Comparison of ENCODE assay signal across 18 cellular contexts in genomic region chr1:2783069-2783434, GRCh38. TPM values are rescaled to one million over a fixed set of nuclear protein-coding genes. Genes with fewer than 3 reads are reported as not detected.
A peak's percentile ranks its signal among the peaks of the same experiment; 100 is the strongest.
DNase-seq lines count a peak whose midpoint lies in the region; ATAC-seq and TF ChIP-seq lines count a peak whose summit lies in the region.
"Had no signal": no experiment of that assay in that cellular context is flagged by ENCODE, and none has a peak within 500 bp of the region (broad histone marks: within the 10 kb centered on the region; RNA-seq: fewer than 3 reads in every experiment).

No MANE protein-coding gene starts in this region.

- H2AK5ac ChIP-seq in neuronal stem cell (ENCODE audit: low read depth, low read length): no peak overlapping the region

- no peak overlapping the region for H3K9ac ChIP-seq in neuronal stem cell (ENCODE audit: low read depth, low read length, poor library complexity)

- TF ChIP-seq EP300 in upper lobe of left lung (IDR thresholded peaks at IDR 0.05): no peak

- H2BK5ac ChIP-seq in neuronal stem cell (ENCODE audit: low read length): no peak overlapping the region

- H2BK12ac ChIP-seq in neuronal stem cell (ENCODE audit: low read length): no peak overlapping the region

- H2AFZ ChIP-seq in neuronal stem cell (ENCODE audit: low read length): no peak overlapping the region

- no peak overlapping the region for H2BK120ac ChIP-seq in neuronal stem cell (ENCODE audit: low read depth, low read length)

- no peak for TF ChIP-seq POLR2A in Peyer's patch (IDR thresholded peaks at IDR 0.05)
- TF ChIP-seq POLR2A in upper lobe of left lung (IDR thresholded peaks at IDR 0.05): no peak

- no peak overlapping the region for H4K8ac ChIP-seq in neuronal stem cell (ENCODE audit: low read depth, low read length)

- no peak overlapping the region for H2BK15ac ChIP-seq in neuronal stem cell (ENCODE audit: low read length)

- peak; percentile 28 for DNase-seq in activated effector memory CD4-positive, alpha-beta T cell treated with anti-CD3 and anti-CD28 coated beads, Interleukin-2, amount 50 U/mL, for 16 hours
- no peak for DNase-seq in activated effector memory CD4-positive, alpha-beta T cell treated with Interleukin-2 at 50 U/mL for 16 hours
- DNase-seq in Peyer's patch: peak in 2 of 3 donors; percentile 9 to 18
- no peak for DNase-seq in neuronal stem cell (ENCODE audit: low spot score)
- DNase-seq in upper lobe of left lung: peak; percentile 1 to 14
- DNase-seq in amniotic stem cell (lab: John Stamatoyannopoulos, UW): no peak
- DNase-seq: DMS53, GDM1, NCI-H1417, NCI-H1694 treated with DMSO at 0.1 percent for 48 hours, NCI-H2081 treated with DMSO at 0.1 percent for 48 hours, NCI-H2171 treated with DMSO at 0.1 percent for 48 hours, NCI-H526, OCI-M1 had no signal

- peaks cover 3% of the 10 kb centered on the region for H3K79me1 ChIP-seq in neuronal stem cell (ENCODE audit: low read depth, low read length)

- WGBS in neuronal stem cell (ENCODE audit: extremely low coverage in 2 of 2, insufficient read length in 2 of 2, insufficient replicate concordance in 1 of 2), 2 donors: no CpG with 5 or more reads among the region's 5 CpGs
- whole genome bisulfite sequencing in upper lobe of left lung, 2 donors: 90 to 99% methylated on average over 2 to 5 of the region's 5 CpGs

- H3K14ac ChIP-seq in neuronal stem cell (ENCODE audit: low read length): no peak overlapping the region

- H3K27me3 ChIP-seq in Peyer's patch (no peaks in the 10 kb centered on the region), neuronal stem cell (ENCODE audit: control insufficient read depth in 3 of 3, insufficient read depth in 3 of 3, low read depth in 1 of 3, low read length in 3 of 3) (peaks cover 0 to 9% (median 0%) of the 10 kb centered on the region in 3 experiments), upper lobe of left lung (peaks cover 0 to 12% (median 0%) of the 10 kb centered on the region in 4 donors)
- H3K27me3 ChIP-seq: SJSA1 had no signal

- TF ChIP-seq CTCF in Peyer's patch (IDR thresholded peaks at IDR 0.05): no peak
- TF ChIP-seq CTCF in upper lobe of left lung (IDR thresholded peaks at IDR 0.05): no peak

- H3K9me3 ChIP-seq in Peyer's patch (peaks cover 0 to 3% (median 0%) of the 10 kb centered on the region in 4 donors), neuronal stem cell (replicated peaks in 1 of 2; ENCODE audit: control insufficient read depth in 2 of 2, insufficient read depth in 1 of 2, low read depth in 1 of 2, low read length in 2 of 2) (peaks cover 0 to 10% of the 10 kb centered on the region in 2 donors), upper lobe of left lung (peaks cover 8 to 26% (median 13%) of the 10 kb centered on the region in 4 donors)

- H3K18ac ChIP-seq in neuronal stem cell (ENCODE audit: low read length): peak overlapping the region; percentile 18

- H3K27ac ChIP-seq in Peyer's patch: no peak overlapping the region
- H3K27ac ChIP-seq in neuronal stem cell (replicated peaks; ENCODE audit: low read length): no peak overlapping the region
- H3K27ac ChIP-seq in upper lobe of left lung: no peak overlapping the region
- H3K27ac ChIP-seq: C4-2B, SJSA1 had no signal

- H3K4ac ChIP-seq in neuronal stem cell (ENCODE audit: low read length): no peak overlapping the region

- H3K4me1 ChIP-seq in Peyer's patch (no peaks in the 10 kb centered on the region), neuronal stem cell (ENCODE audit: control insufficient read depth in 2 of 2, insufficient read depth in 1 of 2, low read depth in 1 of 2, low read length in 2 of 2) (no peaks in the 10 kb centered on the region), upper lobe of left lung (peaks cover 0 to 4% (median 0%) of the 10 kb centered on the region in 4 donors)
- H3K4me1 ChIP-seq: SJSA1 had no signal

- H3K36me3 ChIP-seq in Peyer's patch (no peaks in the 10 kb centered on the region), neuronal stem cell (replicated peaks in 1 of 2; ENCODE audit: control insufficient read depth in 2 of 2, insufficient read depth in 2 of 2, low read length in 2 of 2) (no peaks in the 10 kb centered on the region), upper lobe of left lung (no peaks in the 10 kb centered on the region)
- H3K36me3 ChIP-seq: SJSA1 had no signal

- no peak overlapping the region for H4K91ac ChIP-seq in neuronal stem cell (ENCODE audit: low read depth, low read length, poor library complexity)

- ATAC-seq in upper lobe of left lung (ENCODE audit: low FRiP score in 2 of 2) (no peak), GM19452 (IDR thresholded peaks at IDR 0.05; ENCODE audit: unreplicated experiment) (no peak)
- ATAC-seq: Right ventricle myocardium inferior had no signal

- H3K4me2 ChIP-seq in neuronal stem cell (ENCODE audit: insufficient read depth, low read length, poor library complexity, severe bottlenecking): no peak overlapping the region

- H3K4me3 ChIP-seq in Peyer's patch (no peak overlapping the region), neuronal stem cell (ENCODE audit: low read length in 2 of 2) (peak overlapping the region in 1 of 2 donors; percentile 34), upper lobe of left lung (no peak overlapping the region)
- H3K4me3 ChIP-seq: SJSA1 had no signal

- H3K23ac ChIP-seq in neuronal stem cell (ENCODE audit: low read depth, low read length, poor library complexity): no peak overlapping the region

RNA-seq across cellular contexts. Expression of gene TTC34, which starts 18.4 kb away (rescaled TPM):
- total RNA-seq in Peyer's patch (1 to 10 TPM in 2 of 4 donors, under 1 TPM in 2; 0.53 to 2.4 (median 1.5) TPM), upper lobe of left lung (1 to 10 TPM in 5 of 6 donors, under 1 TPM in 1; 0.76 to 4.2 (median 2.1) TPM)
- polyA plus RNA-seq in neuronal stem cell (2013, experiment 1 of 2): 0.39 TPM
- 0.35 TPM for polyA plus RNA-seq in neuronal stem cell (2013, experiment 2 of 2)

Comparison
In these comparisons a context has a peak if more than half of its experiments do, and no peak if none do; other contexts are left out.
1. DNase-seq: peak in activated effector memory CD4-positive, alpha-beta T cell treated with anti-CD3 and anti-CD28 coated beads, Interleukin-2, amount 50 U/mL, for 16 hours (single experiment), Peyer's patch (2 of 3) and upper lobe of left lung (2 of 2); none in activated effector memory CD4-positive, alpha-beta T cell treated with Interleukin-2 at 50 U/mL for 16 hours (single experiment), neuronal stem cell (single experiment) and amniotic stem cell (single experiment).